16 cellular contexts compared by ENCODE assay signal in the genomic region with DNA sequence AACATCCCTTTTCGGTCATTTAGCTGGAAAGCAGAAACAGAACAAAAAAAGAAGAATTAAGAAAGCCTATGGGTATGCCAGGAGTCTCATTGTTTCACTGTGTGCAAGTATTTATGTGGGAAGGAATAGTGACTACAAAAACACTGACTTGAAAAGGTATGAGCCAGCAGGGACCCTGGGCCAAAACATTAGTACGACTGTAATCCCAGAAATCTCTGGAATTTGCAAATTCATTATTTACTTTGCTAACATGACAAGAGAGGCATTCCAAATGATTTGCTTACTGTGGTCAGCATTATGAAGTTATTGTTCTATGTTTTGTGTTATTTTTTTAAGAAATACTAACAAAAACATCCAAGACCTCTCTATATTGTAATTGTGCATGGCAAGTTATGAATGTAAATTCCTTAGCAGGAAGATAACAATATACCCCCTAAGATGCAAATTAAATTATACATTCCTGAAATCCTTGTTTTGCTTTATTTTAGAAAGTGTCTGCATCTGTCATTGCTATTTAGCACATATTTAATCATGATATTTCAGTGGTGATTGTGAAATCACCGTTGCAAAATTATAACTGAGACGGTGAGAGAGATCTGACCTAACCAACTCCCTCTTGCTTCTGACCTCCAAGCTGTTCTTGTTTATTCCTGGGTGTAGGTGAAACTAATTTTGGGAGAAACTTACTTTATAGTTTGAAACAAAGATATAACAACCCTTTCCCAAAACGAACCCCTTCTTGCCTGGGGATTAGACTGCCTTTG.
A peak's percentile ranks its signal among the peaks of the same experiment; 100 is the strongest.
DNase-seq lines count a peak whose midpoint lies in the region; ATAC-seq and TF ChIP-seq lines count a peak whose summit lies in the region.
"Had no signal": no experiment of that assay in that cellular context is flagged by ENCODE, and none has a peak within 500 bp of the region (broad histone marks: within the 10 kb centered on the region; RNA-seq: fewer than 3 reads in every experiment).

No MANE protein-coding gene starts in this region.

- no peaks in the 10 kb centered on the region for H3K9me3 ChIP-seq in GM23248 (ENCODE audit: low read depth)
- H3K9me3 ChIP-seq in SJSA1 (replicated peaks) = no peaks in the 10 kb centered on the region
- no peaks in the 10 kb centered on the region for H3K9me3 ChIP-seq in ovary
- H3K9me3 ChIP-seq: left ventricle myocardium inferior had no signal

- no peaks in the 10 kb centered on the region for H4K20me1 ChIP-seq in GM23248 (ENCODE audit: insufficient read depth)

- TF ChIP-seq EP300 in ovary (IDR thresholded peaks at IDR 0.05) = no peak

- ATAC-seq in HG02798 (IDR thresholded peaks at IDR 0.05; ENCODE audit: poor library complexity, unreplicated experiment) = no peak
- ATAC-seq: T-cell had no signal

- no peak overlapping the region for H2AFZ ChIP-seq in GM23248

- no peaks in the 10 kb centered on the region; the same call in 1 of the 2 replicates for H3F3A ChIP-seq in GM23248 (ENCODE audit: insufficient read depth)

- no peaks in the 10 kb centered on the region for H3K27me3 ChIP-seq in GM23248 (replicated peaks; ENCODE audit: insufficient read depth)
- H3K27me3 ChIP-seq in SJSA1 (replicated peaks) = no peaks in the 10 kb centered on the region
- no peaks in the 10 kb centered on the region for H3K27me3 ChIP-seq in ovary

- H3K4me3 ChIP-seq in GM23248 (no peak overlapping the region; the same call in 1 of the 2 replicates), SJSA1 (no peak overlapping the region), fibroblast of pulmonary artery (replicated peaks; ENCODE audit: low read depth, low read length) (no peak overlapping the region), ovary (no peak overlapping the region)
- H3K4me3 ChIP-seq: left ventricle myocardium inferior had no signal

- H3K4me1 ChIP-seq in GM23248 (ENCODE audit: insufficient read depth) (peaks cover 19% of the 10 kb centered on the region), SJSA1 (replicated peaks) (peaks cover 47% of the 10 kb centered on the region), ovary (ENCODE audit: insufficient read depth) (peaks cover 6% of the 10 kb centered on the region)

- intact Hi-C loops in ovary (cut with DNase I) = no loop called here

- TF ChIP-seq POLR2A in ovary (IDR thresholded peaks at IDR 0.05) = no peak

- H3K9ac ChIP-seq in GM23248 = no peak overlapping the region

- H3K9me2 ChIP-seq in GM23248 (ENCODE audit: insufficient read depth) = no peaks in the 10 kb centered on the region

- H3K27ac ChIP-seq in GM23248 (peak overlapping the region; percentile 14; the same call in 1 of the 2 replicates), SJSA1 (peak overlapping the region; percentile 94), ovary (no peak overlapping the region)
- H3K27ac ChIP-seq: left ventricle myocardium inferior had no signal

- WGBS in GM23248 (ENCODE audit: low coverage in 1 of 2, low lambda C conversion rate in 2 of 2, missing lambda C conversion rate in 2 of 2), 2 experiments = 1 to 2% methylated on average over 5 of the region's 5 CpGs
- WGBS in ovary, 3 donors = 5 to 17% (median 6%) methylated on average over 5 of the region's 5 CpGs

- peak overlapping the region; percentile 52 for H3K4me2 ChIP-seq in GM23248 (ENCODE audit: unreplicated experiment)

- H3K36me3 ChIP-seq in GM23248 (ENCODE audit: low read depth) (no peaks in the 10 kb centered on the region), SJSA1 (no peaks in the 10 kb centered on the region), ovary (no peaks in the 10 kb centered on the region)
- H3K36me3 ChIP-seq: left ventricle myocardium inferior had no signal

- in situ Hi-C loops in GM23248 (cut with MboI) = no loop called here

- peak; percentile 65 for DNase-seq in GM23248
- DNase-seq in SJSA1 (ENCODE audit: low read depth in 1 of 2, low spot score in 2 of 2) = peak; percentile 72 to 88
- peak; percentile 30 for DNase-seq in fibroblast of pulmonary artery (ENCODE audit: low read depth)
- peak; percentile 68 for DNase-seq in renal cortical epithelial cell (ENCODE audit: low read depth)
- DNase-seq in iPS-NIHi7 (ENCODE audit: extremely low spot score) = no peak
- no peak for DNase-seq in ovary
- DNase-seq: activated effector memory CD4-positive, alpha-beta T cell treated with anti-CD3 and anti-CD28 coated beads, Interleukin-2, amount 50 U/mL, for 16 hours; C1 segment of cervical spinal cord; DMS53; hippocampal formation; left ventricle myocardium inferior; NCI-H2029; NCI-H69; substantia nigra; T-cell had no signal

- no peaks in the 10 kb centered on the region for H3K79me2 ChIP-seq in GM23248 (ENCODE audit: insufficient read depth)

- TF ChIP-seq CTCF in fibroblast of pulmonary artery (IDR thresholded peaks at IDR 0.05; ENCODE audit: low read length, missing control alignments) = no peak
- TF ChIP-seq CTCF in ovary (IDR thresholded peaks at IDR 0.05) = no peak

Comparison
In these comparisons a context has a peak if more than half of its experiments do, and no peak if none do; other contexts are left out.
1. DNase-seq: peak in GM23248 (single experiment), SJSA1 (2 of 2), fibroblast of pulmonary artery (single experiment) and renal cortical epithelial cell (single experiment); none in iPS-NIHi7 (single experiment) and ovary (0 of 5).
2. H3K27ac ChIP-seq: peak in GM23248 (single experiment) and SJSA1 (single experiment); none in ovary (0 of 2).